In genomic region chr15:74799843-74800558, GRCh38 we compare ENCODE assay signal across 8 cellular contexts. TPM values are rescaled to one million over a fixed set of nuclear protein-coding genes. Genes with fewer than 3 reads are reported as not detected.
DNase-seq lines count a peak whose midpoint lies in the region; ATAC-seq and TF ChIP-seq lines count a peak whose summit lies in the region.

No MANE protein-coding gene starts in this region.

- H3K9me3 ChIP-seq in H9 (ENCODE audit: control insufficient read depth, low read depth, low read length) (no peaks in the 10 kb centered on the region), mammary epithelial cell (replicated peaks; ENCODE audit: insufficient read depth, low read length) (no peaks in the 10 kb centered on the region)

- no peak overlapping the region for H3K4ac ChIP-seq in H9 (ENCODE audit: low read depth, low read length)

- CTCF ChIA-PET in WTC11 (lab: Charles Lee) = interaction anchor here (0.7 to 4.9 kb wide), 27 partner anchors 8 to 169 kb away, joined by 3 to 101 read pairs (median 4); partner anchors contain the start of genes CPLX3 and CSK
- CTCF ChIA-PET in mammary epithelial cell (lab: Charles Lee; ENCODE audit: low non-redundant PET) = interaction anchor here (0.5 to 1.0 kb wide), 9 partner anchors 12 to 432 kb away, joined by 3 to 8 read pairs (median 3); no protein-coding TSS in a partner anchor

- ATAC-seq in WTC11 = peak; percentile 98

- H3K9ac ChIP-seq in H9 (ENCODE audit: extremely low read depth, insufficient read length, low read length) = no peak overlapping the region
- H3K9ac ChIP-seq in mammary epithelial cell (ENCODE audit: insufficient read depth, low read length) = no peak overlapping the region

- H2AFZ ChIP-seq in H9 (ENCODE audit: low read length) (no peak overlapping the region), mammary epithelial cell (ENCODE audit: low read depth, low read length) (peak overlapping the region; percentile 79)

- no peak overlapping the region for H2BK20ac ChIP-seq in H9 (ENCODE audit: low read depth, low read length, poor library complexity, severe bottlenecking)

- H3K79me1 ChIP-seq in H9 (ENCODE audit: insufficient read depth, low read depth, low read length, poor library complexity, severe bottlenecking) = no peaks in the 10 kb centered on the region

- H3K4me3 ChIP-seq in mammary epithelial cell (replicated peaks in 1 of 3; ENCODE audit: insufficient read depth in 1 of 3, low read depth in 2 of 3, low read length in 3 of 3) = peak overlapping the region in 1 of 3 experiments; percentile 12

- no peaks in the 10 kb centered on the region for H3K23me2 ChIP-seq in H9 (ENCODE audit: insufficient read length, low read depth, low read length, poor library complexity, severe bottlenecking)

- peaks cover 11 to 37% (median 34%) of the 10 kb centered on the region in 3 experiments; a peak in 5 of 7 replicates for H3K36me3 Mint-ChIP-seq in H9 (ENCODE audit: insufficient read depth in 1 of 3, low read depth in 3 of 3)
- peaks cover 7% of the 10 kb centered on the region; the same call in 1 of the 2 replicates for H3K36me3 Mint-ChIP-seq in WTC11

- H3K9me3 Mint-ChIP-seq in H9 (no peaks in the 10 kb centered on the region), WTC11 (no peaks in the 10 kb centered on the region)

- H3K4me3 Mint-ChIP-seq in H9 (no peak overlapping the region), WTC11 (no peak overlapping the region)

- no peak overlapping the region for H2AK5ac ChIP-seq in H9 (ENCODE audit: insufficient read length, low read length)

- H2BK5ac ChIP-seq in H9 (ENCODE audit: insufficient read length, low read length) = no peak overlapping the region

- in situ Hi-C loops in mammary epithelial cell (cut with MboI; ENCODE audit: low sequenced_read_pairs in 2 of 2) = no loop called here

- no peaks in the 10 kb centered on the region for H3K27me3 Mint-ChIP-seq in H9 (ENCODE audit: low read depth)
- no peaks in the 10 kb centered on the region for H3K27me3 Mint-ChIP-seq in WTC11 (ENCODE audit: low read depth)

- H2BK120ac ChIP-seq in H9 (ENCODE audit: low read depth, low read length, poor library complexity, severe bottlenecking) = no peak overlapping the region

- H2BK15ac ChIP-seq in H9 (ENCODE audit: low read depth, low read length) = no peak overlapping the region

- no peaks in the 10 kb centered on the region for H3K79me2 ChIP-seq in H9 (ENCODE audit: insufficient read depth, low read length)
- peaks cover 33% of the 10 kb centered on the region for H3K79me2 ChIP-seq in mammary epithelial cell (ENCODE audit: insufficient read depth, low read length)

- no peak overlapping the region for H4K8ac ChIP-seq in H9 (replicated peaks; ENCODE audit: insufficient read length, low read depth, low read length)

- intact Hi-C loops in mammary epithelial cell (cut with micrococcal nuclease) = loop anchor here (1.0 kb wide), 5 partner anchors 19 to 165 kb away; no protein-coding TSS in a partner anchor

- H3K56ac ChIP-seq in H9 (ENCODE audit: insufficient read length, low read depth, low read length) = no peak overlapping the region

- peaks cover 9% of the 10 kb centered on the region for H3K36me3 ChIP-seq in mammary epithelial cell (ENCODE audit: insufficient read depth, low read length)

- TF ChIP-seq CTCF in H9 (conservative IDR thresholded peaks at IDR 0.05) = peak; percentile 97
- peak; percentile 98 for TF ChIP-seq CTCF in WTC11 (IDR thresholded peaks at IDR 0.05)
- TF ChIP-seq CTCF in mammary epithelial cell (conservative IDR thresholded peaks at IDR 0.05 in 1 of 2, IDR thresholded peaks at IDR 0.05 in 1 of 2; ENCODE audit: extremely low read depth in 1 of 2, insufficient read depth in 1 of 2, low read depth in 1 of 2, low read length in 2 of 2) = peak; percentile 96 to 100

- BruUV-seq in mammary epithelial cell (replicated peaks; lab: Mats Ljungman, UMichigan) = no TSS peak

- no peak overlapping the region for H4K5ac ChIP-seq in H9 (ENCODE audit: insufficient read length, low read depth, low read length)

- DNase-seq in GDM1 (lab: John Stamatoyannopoulos, UW) (peak; percentile 64), H9 (peak; percentile 86), NCI-H146 treated with DMSO at 0.1 percent for 48 hours (lab: John Stamatoyannopoulos, UW; ENCODE audit: unreplicated experiment) (peak; percentile 48), WTC11 (ENCODE audit: low spot score) (peak; percentile 90), mammary epithelial cell (peak; percentile 95), islet precursor cell (peak; percentile 75), GOT3 (lab: John Stamatoyannopoulos, UW) (no peak)
- peak; percentile 84 to 85 for DNase-seq in stimulated activated CD4-positive, alpha-beta T cell treated with anti-CD3 and anti-CD28 coated beads, Interleukin-2, amount 100 ng/mL, for 48 hours

- H3K27ac ChIP-seq in H9 (ENCODE audit: insufficient read length, low read depth, low read length) (no peak overlapping the region), mammary epithelial cell (ENCODE audit: insufficient read depth, low read depth, low read length) (peak overlapping the region; percentile 91)

- no peak overlapping the region for H4K91ac ChIP-seq in H9 (ENCODE audit: insufficient read length, low read depth, low read length)

- H3K27ac Mint-ChIP-seq in H9 = peak overlapping the region in 1 of 3 experiments; percentile 44; a peak in 1 of 7 replicates
- H3K27ac Mint-ChIP-seq in WTC11 = peak overlapping the region; percentile 36; the same call in 1 of the 2 replicates

- H3K4me2 ChIP-seq in H9 (ENCODE audit: insufficient read depth, insufficient read length, low read length) (no peak overlapping the region), mammary epithelial cell (ENCODE audit: insufficient read depth, low read depth, low read length) (peak overlapping the region; percentile 83)

- H3T11ph ChIP-seq in H9 (ENCODE audit: low read length) = no peak overlapping the region

- H4K20me1 ChIP-seq in H9 (ENCODE audit: control insufficient read depth, insufficient read depth, insufficient read length) (no peaks in the 10 kb centered on the region), mammary epithelial cell (ENCODE audit: insufficient read depth, low read length) (no peaks in the 10 kb centered on the region)

- no peak overlapping the region for H3K23ac ChIP-seq in H9 (ENCODE audit: insufficient read length, low read depth, low read length)

- H3K27me3 ChIP-seq in H9 (ENCODE audit: insufficient read depth, low read length) (no peaks in the 10 kb centered on the region), mammary epithelial cell (ENCODE audit: insufficient read depth, low read length) (no peaks in the 10 kb centered on the region)

- H3K4me1 ChIP-seq in H9 (ENCODE audit: insufficient read depth, low read length) (no peaks in the 10 kb centered on the region), mammary epithelial cell (ENCODE audit: insufficient read depth, low read length) (peaks cover 28% of the 10 kb centered on the region)

- no peak overlapping the region for H2BK12ac ChIP-seq in H9 (ENCODE audit: insufficient read length, low read depth, low read length)

- WGBS in H9 (ENCODE audit: extremely low coverage, insufficient read length, low lambda C conversion rate) = no CpG with 5 or more reads among the region's 18 CpGs
- WGBS in mammary epithelial cell (ENCODE audit: low coverage, missing lambda C conversion rate) = under 1% methylated on average over 16 of the region's 18 CpGs

- H3K4me1 Mint-ChIP-seq in H9 (peaks cover 2 to 7% of the 10 kb centered on the region in 2 experiments), WTC11 (0 out of 2 replicates have a peak, but pooled peaks cover 2% of the 10 kb centered on the region)

- no peak overlapping the region; the same call in 1 of the 2 replicates for H3K14ac ChIP-seq in H9 (ENCODE audit: insufficient read depth, low read length)

- dilution Hi-C loops in mammary epithelial cell (cut with HindIII; ENCODE audit: low sequenced_read_pairs) = no loop called here

- POLR2A ChIA-PET in WTC11 (lab: Charles Lee) = no interaction called here

- H3K18ac ChIP-seq in H9 (ENCODE audit: insufficient read length, low read depth, low read length) = no peak overlapping the region

RNA-seq across cellular contexts. Expression of gene LMAN1L, which starts 12.6 kb away (rescaled TPM):
- total RNA-seq in H9 (2021) (not detected in 2 replicates), WTC11 (2021) (not detected in 3 replicates), mammary epithelial cell (under 1 TPM in 1 of 2 donors, not detected in 1; 0.14 TPM)
- not detected for polyA plus RNA-seq in mammary epithelial cell
- polyA minus RNA-seq in mammary epithelial cell = not detected

RNA-seq across cellular contexts. Expression of gene CSK, which starts 18.1 kb away (rescaled TPM):
- total RNA-seq in H9 (2021) = 49.2 and 49.3 TPM in 2 replicates
- total RNA-seq in WTC11 (2021) = 55.1 to 55.9 TPM (median 55.3 TPM) in 3 replicates
- total RNA-seq in mammary epithelial cell = 10 to 100 TPM; 23.2 to 64.6 TPM
- polyA plus RNA-seq in mammary epithelial cell = 36.6 TPM
- 88.5 TPM for polyA minus RNA-seq in mammary epithelial cell

RNA-seq across cellular contexts. Expression of gene CPLX3, which starts 26.4 kb away (rescaled TPM):
- total RNA-seq in H9 (2021) (not detected in 2 replicates), WTC11 (2021) (0.09 to 0.21 TPM (median 0.09 TPM) in 3 replicates), mammary epithelial cell (not detected)
- polyA plus RNA-seq in mammary epithelial cell = not detected
- polyA minus RNA-seq in mammary epithelial cell = not detected

RNA-seq across cellular contexts. Expression of gene ULK3, which starts 43.0 kb away (rescaled TPM):
- 31.1 and 34.0 TPM in 2 replicates for total RNA-seq in H9 (2021)
- 34.4 to 38.9 TPM (median 37.4 TPM) in 3 replicates for total RNA-seq in WTC11 (2021)
- total RNA-seq in mammary epithelial cell = 10 to 100 TPM; 20.0 to 26.3 TPM
- 17.8 TPM for polyA plus RNA-seq in mammary epithelial cell
- polyA minus RNA-seq in mammary epithelial cell = 22.1 TPM

RNA-seq across cellular contexts. Expression of gene CYP1A2, which starts 51.4 kb away (rescaled TPM):
- not detected in 2 replicates for total RNA-seq in H9 (2021)
- total RNA-seq in WTC11 (2021) = 0.07 TPM in 1 of 3 replicates, not detected in the others
- not detected for total RNA-seq in mammary epithelial cell
- not detected for polyA plus RNA-seq in mammary epithelial cell
- polyA minus RNA-seq in mammary epithelial cell = not detected
